In the genomic region with DNA sequence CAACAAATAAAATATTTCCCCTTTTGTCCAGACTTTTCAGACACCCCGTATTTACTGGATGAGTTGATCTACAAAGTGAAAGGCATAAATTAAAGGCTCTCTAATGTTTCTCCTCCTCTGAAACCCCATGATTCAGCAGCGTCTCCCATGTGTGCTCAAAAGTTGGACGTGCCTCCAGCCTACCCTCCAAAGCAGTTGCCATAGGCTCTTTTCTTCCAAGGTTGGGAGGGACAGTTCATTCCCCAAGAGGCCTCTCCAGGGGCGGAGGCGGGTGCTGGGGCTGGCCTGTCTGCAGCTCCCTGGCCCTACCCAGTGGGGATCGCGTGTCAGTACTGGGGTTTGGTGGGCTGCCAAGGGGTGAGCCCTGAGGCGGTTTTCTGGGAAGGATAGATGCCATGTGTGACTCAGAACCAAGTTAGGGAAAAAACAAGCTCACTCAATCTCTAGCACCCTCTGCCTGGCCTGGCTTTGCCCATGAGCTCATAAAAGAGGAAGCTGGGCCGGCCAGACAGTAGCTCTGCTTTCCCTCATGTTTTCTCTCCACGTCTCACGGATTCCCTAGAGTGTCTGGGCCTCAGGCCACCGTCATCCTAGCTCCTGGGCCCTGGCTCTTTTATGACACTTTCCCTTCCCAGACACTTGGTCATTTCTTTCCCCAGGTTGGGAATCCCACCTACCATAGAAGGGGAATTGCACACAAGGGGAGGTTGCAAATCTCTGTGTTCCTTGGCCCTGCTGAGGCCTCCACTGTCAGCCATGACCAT, we compare ENCODE assay signal across 1 cellular context.
TF ChIP-seq lines count a peak whose summit lies in the region.

No MANE protein-coding gene starts in this region.

TF ChIP-seq in HEK293, 187 proteins besides CTCF, POLR2A, EP300 and RAD21 (continued from another document and continues in another):
- peak; percentile 86 for TF ChIP-seq PRDM1 (tag by site-specific recombination; IDR thresholded peaks at IDR 0.05)
- TF ChIP-seq SETDB1 (IDR thresholded peaks at IDR 0.05; ENCODE audit: insufficient read length, low read length): no peak
- TF ChIP-seq, protein P1, sequence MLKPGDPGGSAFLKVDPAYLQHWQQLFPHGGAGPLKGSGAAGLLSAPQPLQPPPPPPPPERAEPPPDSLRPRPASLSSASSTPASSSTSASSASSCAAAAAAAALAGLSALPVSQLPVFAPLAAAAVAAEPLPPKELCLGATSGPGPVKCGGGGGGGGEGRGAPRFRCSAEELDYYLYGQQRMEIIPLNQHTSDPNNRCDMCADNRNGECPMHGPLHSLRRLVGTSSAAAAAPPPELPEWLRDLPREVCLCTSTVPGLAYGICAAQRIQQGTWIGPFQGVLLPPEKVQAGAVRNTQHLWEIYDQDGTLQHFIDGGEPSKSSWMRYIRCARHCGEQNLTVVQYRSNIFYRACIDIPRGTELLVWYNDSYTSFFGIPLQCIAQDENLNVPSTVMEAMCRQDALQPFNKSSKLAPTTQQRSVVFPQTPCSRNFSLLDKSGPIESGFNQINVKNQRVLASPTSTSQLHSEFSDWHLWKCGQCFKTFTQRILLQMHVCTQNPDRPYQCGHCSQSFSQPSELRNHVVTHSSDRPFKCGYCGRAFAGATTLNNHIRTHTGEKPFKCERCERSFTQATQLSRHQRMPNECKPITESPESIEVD (tag by site-specific recombination; IDR thresholded peaks at IDR 0.05): no peak
- no peak for TF ChIP-seq REPIN1 (tag by site-specific recombination; IDR thresholded peaks at IDR 0.05; ENCODE audit: low read depth)
- TF ChIP-seq ZNF223 (tag by site-specific recombination; IDR thresholded peaks at IDR 0.05): no peak
- no peak for TF ChIP-seq RBAK (tag by site-specific recombination; IDR thresholded peaks at IDR 0.05)
- TF ChIP-seq GFI1B (tag by site-specific recombination; IDR thresholded peaks at IDR 0.05): no peak
- TF ChIP-seq ZNF132 (tag by site-specific recombination; IDR thresholded peaks at IDR 0.05; ENCODE audit: borderline replicate concordance): no peak
- TF ChIP-seq ZNF23 (tag by site-specific recombination; IDR thresholded peaks at IDR 0.05; ENCODE audit: borderline replicate concordance): no peak
- TF ChIP-seq ZNF354C (tag by site-specific recombination; IDR thresholded peaks at IDR 0.05; ENCODE audit: borderline replicate concordance, low read depth): no peak
- TF ChIP-seq ZNF768 (tag by site-specific recombination; IDR thresholded peaks at IDR 0.05): no peak
- no peak for TF ChIP-seq ZNF596 (tag by site-specific recombination; IDR thresholded peaks at IDR 0.05)
- TF ChIP-seq ZNF664 (tag by site-specific recombination; IDR thresholded peaks at IDR 0.05): no peak
- TF ChIP-seq ZNF24 (tag by site-specific recombination; IDR thresholded peaks at IDR 0.05): peak; percentile 82; the same call in 1 of the 2 replicates
- peak; percentile 87 for TF ChIP-seq KLF10 (tag by site-specific recombination; IDR thresholded peaks at IDR 0.05)
- TF ChIP-seq BCL11A (tag by site-specific recombination; IDR thresholded peaks at IDR 0.05; ENCODE audit: low read depth): peak; percentile 76; the same call in 1 of the 2 replicates
- TF ChIP-seq ZXDB (tag by site-specific recombination; IDR thresholded peaks at IDR 0.05): peak; percentile 91
- peak; percentile 88 for TF ChIP-seq ZNF600 (tag by site-specific recombination; IDR thresholded peaks at IDR 0.05)
- TF ChIP-seq ZNF350 (tag by site-specific recombination; IDR thresholded peaks at IDR 0.05): no peak
- no peak for TF ChIP-seq ZNF214 (tag by site-specific recombination; IDR thresholded peaks at IDR 0.05; ENCODE audit: borderline replicate concordance)
- TF ChIP-seq EGR2 (tag by site-specific recombination; IDR thresholded peaks at IDR 0.05; ENCODE audit: low read depth): peak; percentile 49; the same call in 1 of the 2 replicates
- TF ChIP-seq ZNF292 (tag by site-specific recombination; IDR thresholded peaks at IDR 0.05; ENCODE audit: borderline replicate concordance, low read depth): no peak
- TF ChIP-seq, protein P2, sequence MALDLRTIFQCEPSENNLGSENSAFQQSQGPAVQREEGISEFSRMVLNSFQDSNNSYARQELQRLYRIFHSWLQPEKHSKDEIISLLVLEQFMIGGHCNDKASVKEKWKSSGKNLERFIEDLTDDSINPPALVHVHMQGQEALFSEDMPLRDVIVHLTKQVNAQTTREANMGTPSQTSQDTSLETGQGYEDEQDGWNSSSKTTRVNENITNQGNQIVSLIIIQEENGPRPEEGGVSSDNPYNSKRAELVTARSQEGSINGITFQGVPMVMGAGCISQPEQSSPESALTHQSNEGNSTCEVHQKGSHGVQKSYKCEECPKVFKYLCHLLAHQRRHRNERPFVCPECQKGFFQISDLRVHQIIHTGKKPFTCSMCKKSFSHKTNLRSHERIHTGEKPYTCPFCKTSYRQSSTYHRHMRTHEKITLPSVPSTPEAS (tag by site-specific recombination; IDR thresholded peaks at IDR 0.05): no peak
- TF ChIP-seq, protein P3, sequence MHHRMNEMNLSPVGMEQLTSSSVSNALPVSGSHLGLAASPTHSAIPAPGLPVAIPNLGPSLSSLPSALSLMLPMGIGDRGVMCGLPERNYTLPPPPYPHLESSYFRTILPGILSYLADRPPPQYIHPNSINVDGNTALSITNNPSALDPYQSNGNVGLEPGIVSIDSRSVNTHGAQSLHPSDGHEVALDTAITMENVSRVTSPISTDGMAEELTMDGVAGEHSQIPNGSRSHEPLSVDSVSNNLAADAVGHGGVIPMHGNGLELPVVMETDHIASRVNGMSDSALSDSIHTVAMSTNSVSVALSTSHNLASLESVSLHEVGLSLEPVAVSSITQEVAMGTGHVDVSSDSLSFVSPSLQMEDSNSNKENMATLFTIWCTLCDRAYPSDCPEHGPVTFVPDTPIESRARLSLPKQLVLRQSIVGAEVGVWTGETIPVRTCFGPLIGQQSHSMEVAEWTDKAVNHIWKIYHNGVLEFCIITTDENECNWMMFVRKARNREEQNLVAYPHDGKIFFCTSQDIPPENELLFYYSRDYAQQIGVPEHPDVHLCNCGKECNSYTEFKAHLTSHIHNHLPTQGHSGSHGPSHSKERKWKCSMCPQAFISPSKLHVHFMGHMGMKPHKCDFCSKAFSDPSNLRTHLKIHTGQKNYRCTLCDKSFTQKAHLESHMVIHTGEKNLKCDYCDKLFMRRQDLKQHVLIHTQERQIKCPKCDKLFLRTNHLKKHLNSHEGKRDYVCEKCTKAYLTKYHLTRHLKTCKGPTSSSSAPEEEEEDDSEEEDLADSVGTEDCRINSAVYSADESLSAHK (tag by site-specific recombination; IDR thresholded peaks at IDR 0.05): peak; percentile 15; the same call in 1 of the 2 replicates
- TF ChIP-seq ZNF311 (tag by site-specific recombination; IDR thresholded peaks at IDR 0.05; ENCODE audit: borderline replicate concordance): no peak
- no peak for TF ChIP-seq HOXA7 (CRISPR knock-in tag; IDR thresholded peaks at IDR 0.05; ENCODE audit: borderline replicate concordance)
- peak; percentile 72; the same call in 1 of the 2 replicates for TF ChIP-seq ZFP37 (tag by site-specific recombination; IDR thresholded peaks at IDR 0.05)
- TF ChIP-seq ZNF560 (tag by site-specific recombination; IDR thresholded peaks at IDR 0.05; ENCODE audit: borderline replicate concordance): no peak
- peak; percentile 80; the same call in 1 of the 2 replicates for TF ChIP-seq KLF7 (tag by site-specific recombination; IDR thresholded peaks at IDR 0.05; ENCODE audit: borderline replicate concordance)
- no peak for TF ChIP-seq ZNF677 (tag by site-specific recombination; IDR thresholded peaks at IDR 0.05)
- TF ChIP-seq ZIC2 (tag by site-specific recombination; IDR thresholded peaks at IDR 0.05): peak; percentile 77
- TF ChIP-seq ZNF629 (tag by site-specific recombination; IDR thresholded peaks at IDR 0.05): peak; percentile 96
- TF ChIP-seq SALL2 (tag by site-specific recombination; IDR thresholded peaks at IDR 0.05; ENCODE audit: borderline replicate concordance): no peak
- TF ChIP-seq, protein P4, sequence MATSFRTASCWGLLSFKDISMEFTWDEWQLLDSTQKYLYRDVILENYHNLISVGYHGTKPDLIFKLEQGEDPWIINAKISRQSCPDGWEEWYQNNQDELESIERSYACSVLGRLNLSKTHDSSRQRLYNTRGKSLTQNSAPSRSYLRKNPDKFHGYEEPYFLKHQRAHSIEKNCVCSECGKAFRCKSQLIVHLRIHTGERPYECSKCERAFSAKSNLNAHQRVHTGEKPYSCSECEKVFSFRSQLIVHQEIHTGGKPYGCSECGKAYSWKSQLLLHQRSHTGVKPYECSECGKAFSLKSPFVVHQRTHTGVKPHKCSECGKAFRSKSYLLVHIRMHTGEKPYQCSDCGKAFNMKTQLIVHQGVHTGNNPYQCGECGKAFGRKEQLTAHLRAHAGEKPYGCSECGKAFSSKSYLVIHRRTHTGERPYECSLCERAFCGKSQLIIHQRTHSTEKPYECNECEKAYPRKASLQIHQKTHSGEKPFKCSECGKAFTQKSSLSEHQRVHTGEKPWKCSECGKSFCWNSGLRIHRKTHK (tag by site-specific recombination; IDR thresholded peaks at IDR 0.05): no peak
- no peak for TF ChIP-seq ZNF610 (tag by site-specific recombination; IDR thresholded peaks at IDR 0.05; ENCODE audit: borderline replicate concordance)
- no peak for TF ChIP-seq ZNF514 (tag by site-specific recombination; IDR thresholded peaks at IDR 0.05)
- TF ChIP-seq ZNF521 (tag by site-specific recombination; IDR thresholded peaks at IDR 0.05): no peak
- no peak for TF ChIP-seq ZNF585B (tag by site-specific recombination; IDR thresholded peaks at IDR 0.05)
- TF ChIP-seq ZNF747 (tag by site-specific recombination; IDR thresholded peaks at IDR 0.05): no peak
- TF ChIP-seq ZNF48 (tag by site-specific recombination; IDR thresholded peaks at IDR 0.05): no peak
- no peak for TF ChIP-seq ZSCAN16 (tag by site-specific recombination; IDR thresholded peaks at IDR 0.05)
- no peak for TF ChIP-seq ZNF623 (tag by site-specific recombination; IDR thresholded peaks at IDR 0.05)
- TF ChIP-seq YY1 (tag by site-specific recombination; IDR thresholded peaks at IDR 0.05): 0 out of 2 replicates have a peak, but pooled peaks have one; percentile 25
- TF ChIP-seq ZNF211 (tag by site-specific recombination; IDR thresholded peaks at IDR 0.05; ENCODE audit: low read depth): no peak
- no peak for TF ChIP-seq ZNF776 (tag by site-specific recombination; IDR thresholded peaks at IDR 0.05; ENCODE audit: borderline replicate concordance)
- TF ChIP-seq ZNF10 (tag by site-specific recombination; IDR thresholded peaks at IDR 0.05): no peak; the same call in 1 of the 2 replicates
- TF ChIP-seq ZNF785 (tag by site-specific recombination; IDR thresholded peaks at IDR 0.05): no peak
- peak; percentile 58; the same call in 1 of the 2 replicates for TF ChIP-seq ZNF324 (tag by site-specific recombination; IDR thresholded peaks at IDR 0.05)
- TF ChIP-seq ZNF837 (tag by site-specific recombination; IDR thresholded peaks at IDR 0.05): no peak
- TF ChIP-seq ZBTB1 (tag by site-specific recombination; IDR thresholded peaks at IDR 0.05): no peak
- TF ChIP-seq ZSCAN23 (tag by site-specific recombination; IDR thresholded peaks at IDR 0.05): no peak
- TF ChIP-seq, protein P5, sequence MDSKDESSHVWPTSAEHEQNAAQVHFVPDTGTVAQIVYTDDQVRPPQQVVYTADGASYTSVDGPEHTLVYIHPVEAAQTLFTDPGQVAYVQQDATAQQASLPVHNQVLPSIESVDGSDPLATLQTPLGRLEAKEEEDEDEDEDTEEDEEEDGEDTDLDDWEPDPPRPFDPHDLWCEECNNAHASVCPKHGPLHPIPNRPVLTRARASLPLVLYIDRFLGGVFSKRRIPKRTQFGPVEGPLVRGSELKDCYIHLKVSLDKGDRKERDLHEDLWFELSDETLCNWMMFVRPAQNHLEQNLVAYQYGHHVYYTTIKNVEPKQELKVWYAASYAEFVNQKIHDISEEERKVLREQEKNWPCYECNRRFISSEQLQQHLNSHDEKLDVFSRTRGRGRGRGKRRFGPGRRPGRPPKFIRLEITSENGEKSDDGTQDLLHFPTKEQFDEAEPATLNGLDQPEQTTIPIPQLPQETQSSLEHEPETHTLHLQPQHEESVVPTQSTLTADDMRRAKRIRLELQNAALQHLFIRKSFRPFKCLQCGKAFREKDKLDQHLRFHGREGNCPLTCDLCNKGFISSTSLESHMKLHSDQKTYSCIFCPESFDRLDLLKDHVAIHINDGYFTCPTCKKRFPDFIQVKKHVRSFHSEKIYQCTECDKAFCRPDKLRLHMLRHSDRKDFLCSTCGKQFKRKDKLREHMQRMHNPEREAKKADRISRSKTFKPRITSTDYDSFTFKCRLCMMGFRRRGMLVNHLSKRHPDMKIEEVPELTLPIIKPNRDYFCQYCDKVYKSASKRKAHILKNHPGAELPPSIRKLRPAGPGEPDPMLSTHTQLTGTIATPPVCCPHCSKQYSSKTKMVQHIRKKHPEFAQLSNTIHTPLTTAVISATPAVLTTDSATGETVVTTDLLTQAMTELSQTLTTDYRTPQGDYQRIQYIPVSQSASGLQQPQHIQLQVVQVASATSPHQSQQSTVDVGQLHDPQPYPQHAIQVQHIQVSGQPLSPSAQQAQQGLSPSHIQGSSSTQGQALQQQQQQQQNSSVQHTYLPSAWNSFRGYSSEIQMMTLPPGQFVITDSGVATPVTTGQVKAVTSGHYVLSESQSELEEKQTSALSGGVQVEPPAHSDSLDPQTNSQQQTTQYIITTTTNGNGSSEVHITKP (tag by site-specific recombination; IDR thresholded peaks at IDR 0.05): peak; percentile 93
- TF ChIP-seq, protein P6, sequence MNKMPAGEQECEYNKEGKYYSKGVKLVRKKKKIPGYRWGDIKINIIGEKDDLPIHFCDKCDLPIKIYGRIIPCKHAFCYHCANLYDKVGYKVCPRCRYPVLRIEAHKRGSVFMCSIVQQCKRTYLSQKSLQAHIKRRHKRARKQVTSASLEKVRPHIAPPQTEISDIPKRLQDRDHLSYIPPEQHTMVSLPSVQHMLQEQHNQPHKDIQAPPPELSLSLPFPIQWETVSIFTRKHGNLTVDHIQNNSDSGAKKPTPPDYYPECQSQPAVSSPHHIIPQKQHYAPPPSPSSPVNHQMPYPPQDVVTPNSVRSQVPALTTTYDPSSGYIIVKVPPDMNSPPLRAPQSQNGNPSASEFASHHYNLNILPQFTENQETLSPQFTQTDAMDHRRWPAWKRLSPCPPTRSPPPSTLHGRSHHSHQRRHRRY (tag by site-specific recombination; IDR thresholded peaks at IDR 0.05): no peak
- no peak for TF ChIP-seq ZNF239 (tag by site-specific recombination; IDR thresholded peaks at IDR 0.05)
- no peak for TF ChIP-seq ZNF19 (tag by site-specific recombination; IDR thresholded peaks at IDR 0.05; ENCODE audit: low read depth)
- TF ChIP-seq ZBTB48 (tag by site-specific recombination; IDR thresholded peaks at IDR 0.05): peak; percentile 97
- TF ChIP-seq YY2 (tag by site-specific recombination; IDR thresholded peaks at IDR 0.05): no peak
- no peak for TF ChIP-seq ZNF510 (tag by site-specific recombination; IDR thresholded peaks at IDR 0.05; ENCODE audit: insufficient replicate concordance)
- peak; percentile 98 for TF ChIP-seq OSR2 (tag by site-specific recombination; IDR thresholded peaks at IDR 0.05)
- TF ChIP-seq, protein P7, sequence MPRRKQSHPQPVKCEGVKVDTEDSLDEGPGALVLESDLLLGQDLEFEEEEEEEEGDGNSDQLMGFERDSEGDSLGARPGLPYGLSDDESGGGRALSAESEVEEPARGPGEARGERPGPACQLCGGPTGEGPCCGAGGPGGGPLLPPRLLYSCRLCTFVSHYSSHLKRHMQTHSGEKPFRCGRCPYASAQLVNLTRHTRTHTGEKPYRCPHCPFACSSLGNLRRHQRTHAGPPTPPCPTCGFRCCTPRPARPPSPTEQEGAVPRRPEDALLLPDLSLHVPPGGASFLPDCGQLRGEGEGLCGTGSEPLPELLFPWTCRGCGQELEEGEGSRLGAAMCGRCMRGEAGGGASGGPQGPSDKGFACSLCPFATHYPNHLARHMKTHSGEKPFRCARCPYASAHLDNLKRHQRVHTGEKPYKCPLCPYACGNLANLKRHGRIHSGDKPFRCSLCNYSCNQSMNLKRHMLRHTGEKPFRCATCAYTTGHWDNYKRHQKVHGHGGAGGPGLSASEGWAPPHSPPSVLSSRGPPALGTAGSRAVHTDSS (tag by site-specific recombination; IDR thresholded peaks at IDR 0.05): no peak
